ENCODE assay signal across 14 cellular contexts in the genomic region with DNA sequence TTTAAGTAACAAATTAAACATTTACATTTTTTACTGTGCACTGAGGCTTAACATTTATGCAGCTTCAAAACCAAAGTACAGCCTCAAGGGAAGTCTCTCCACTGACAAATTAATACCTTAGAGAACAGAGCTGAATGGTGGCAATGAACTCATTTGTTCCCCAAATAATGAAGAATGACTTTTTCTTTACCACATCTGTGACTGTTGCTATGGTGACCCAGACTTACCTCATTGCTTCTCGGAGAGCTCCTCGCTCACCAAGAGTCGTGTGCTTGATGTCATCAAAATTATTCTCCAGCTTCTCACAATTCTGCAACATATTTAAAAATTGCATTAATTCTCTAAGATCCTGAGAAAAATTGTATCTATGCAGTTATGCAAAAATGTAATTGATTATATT.
A peak's percentile ranks its signal among the peaks of the same experiment; 100 is the strongest.
DNase-seq lines count a peak whose midpoint lies in the region; ATAC-seq and TF ChIP-seq lines count a peak whose summit lies in the region.
"Had no signal": no experiment of that assay in that cellular context is flagged by ENCODE, and none has a peak within 500 bp of the region (broad histone marks: within the 10 kb centered on the region; RNA-seq: fewer than 3 reads in every experiment).

No MANE protein-coding gene starts in this region.

- no peak overlapping the region for H3K27ac ChIP-seq in mesendoderm (ENCODE audit: low read depth, low read length)
- H3K27ac ChIP-seq: prostate gland, testis had no signal

- TF ChIP-seq POLR2A in NB4 (IDR thresholded peaks at IDR 0.05; ENCODE audit: extremely low read depth, insufficient read length): no peak

- no peak for TF ChIP-seq CTCF in NB4 (IDR thresholded peaks at IDR 0.05; ENCODE audit: low read depth, low read length)

- no peak overlapping the region for H2AK5ac ChIP-seq in mesendoderm (ENCODE audit: low read length)

- H2BK120ac ChIP-seq in mesendoderm (ENCODE audit: low read depth, low read length): no peak overlapping the region

- no peaks in the 10 kb centered on the region for H3K79me1 ChIP-seq in mesendoderm (ENCODE audit: low read length)

- H3K4me1 ChIP-seq in mesendoderm (ENCODE audit: control insufficient read depth, low read depth, low read length): no peaks in the 10 kb centered on the region
- H3K4me1 ChIP-seq: Caco-2, prostate gland, testis had no signal

- H2BK5ac ChIP-seq in mesendoderm (ENCODE audit: low read length): no peak overlapping the region

- DNase-seq in NB4 (ENCODE audit: low read depth) (peak; percentile 14), mesendoderm (peak; percentile 63), DMS153 (lab: John Stamatoyannopoulos, UW) (no peak), NCI-H2171 treated with DMSO at 0.1 percent for 48 hours (lab: John Stamatoyannopoulos, UW) (no peak)
- no peak for DNase-seq in activated CD4-positive, alpha-beta T cell treated with anti-CD3 and anti-CD28 coated beads, Interleukin-2, amount 50 U/mL, for 4 hours
- DNase-seq: activated CD4-positive, alpha-beta T cell treated with anti-CD3 and anti-CD28 coated beads for 48 hours; Caco-2; NCI-H510A; testis had no signal

- no peak overlapping the region for H4K8ac ChIP-seq in mesendoderm (ENCODE audit: low read depth, low read length)

- no peak overlapping the region for H3K9ac ChIP-seq in mesendoderm (ENCODE audit: low read length)

- no peaks in the 10 kb centered on the region for H3K36me3 ChIP-seq in mesendoderm (ENCODE audit: control insufficient read depth, insufficient read depth, low read length)
- H3K36me3 ChIP-seq: prostate gland had no signal

- no peaks in the 10 kb centered on the region for H3K79me2 ChIP-seq in mesendoderm (ENCODE audit: control insufficient read depth, insufficient read depth, low read length)

- H4K5ac ChIP-seq in mesendoderm (ENCODE audit: low read length): no peak overlapping the region

- no peak overlapping the region for H3K18ac ChIP-seq in mesendoderm (ENCODE audit: low read length)

- no peak overlapping the region for H3K4ac ChIP-seq in mesendoderm (ENCODE audit: low read depth, low read length)

- H2BK15ac ChIP-seq in mesendoderm (replicated peaks; ENCODE audit: low read depth): no peak overlapping the region

- no peak overlapping the region for H3K4me2 ChIP-seq in mesendoderm (ENCODE audit: low read length)

- H3K4me3 ChIP-seq in NB4 (ENCODE audit: low read depth, low read length): no peak overlapping the region
- H3K4me3 ChIP-seq in mesendoderm (ENCODE audit: low read length): no peak overlapping the region
- H3K4me3 ChIP-seq: lung, prostate gland, testis had no signal

- peak; percentile 75 for ATAC-seq in GM18511 (IDR thresholded peaks at IDR 0.05; ENCODE audit: unreplicated experiment)
- peak; percentile 66 for ATAC-seq in HG02678 (IDR thresholded peaks at IDR 0.05; ENCODE audit: unreplicated experiment)
- no peak for ATAC-seq in HG02852 (IDR thresholded peaks at IDR 0.05; ENCODE audit: unreplicated experiment)

- H3K56ac ChIP-seq in mesendoderm (ENCODE audit: low read length): no peak overlapping the region

- H3K23ac ChIP-seq in mesendoderm (ENCODE audit: low read length): no peak overlapping the region

- H3K27me3 ChIP-seq in mesendoderm (ENCODE audit: insufficient read depth, low read length, poor library complexity): no peaks in the 10 kb centered on the region
- H3K27me3 ChIP-seq: testis had no signal

- WGBS in mesendoderm (ENCODE audit: extremely low coverage, insufficient coverage, low lambda C conversion rate): no CpG with 5 or more reads among the region's 3 CpGs

Comparison
In these comparisons a context has a peak if more than half of its experiments do, and no peak if none do; other contexts are left out.
1. DNase-seq: peak in NB4 (single experiment) and mesendoderm (single experiment); none in DMS153 (single experiment), activated CD4-positive, alpha-beta T cell treated with anti-CD3 and anti-CD28 coated beads, Interleukin-2, amount 50 U/mL, for 4 hours (0 of 2) and NCI-H2171 treated with DMSO at 0.1 percent for 48 hours (single experiment).